In the genomic region with DNA sequence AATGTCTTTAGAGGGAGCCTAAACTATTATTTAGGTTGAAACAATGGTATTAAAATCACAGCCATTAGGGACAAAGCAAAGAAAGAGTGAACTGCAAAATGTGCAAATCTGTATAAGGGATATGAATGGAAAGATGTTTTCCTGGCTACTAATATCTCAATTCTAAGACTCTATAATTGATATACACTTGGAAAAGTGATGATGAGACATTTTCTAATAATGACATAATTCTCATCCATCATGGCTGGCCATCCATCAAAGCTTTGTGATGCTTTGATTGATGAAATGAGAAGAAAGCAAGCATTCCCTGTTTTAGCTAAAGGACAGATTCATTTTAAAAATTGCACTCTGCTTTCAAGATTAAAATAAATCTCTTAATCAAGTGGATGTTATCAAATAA, we compare ENCODE assay signal across 25 cellular contexts.
DNase-seq lines count a peak whose midpoint lies in the region; ATAC-seq, FAIRE-seq and TF ChIP-seq lines count a peak whose summit lies in the region.
"Had no signal": no experiment of that assay in that cellular context is flagged by ENCODE, and none has a peak within 500 bp of the region (broad histone marks: within the 10 kb centered on the region; RNA-seq: fewer than 3 reads in every experiment).

No MANE protein-coding gene starts in this region.

- H3K27ac ChIP-seq in A549 = no peak overlapping the region
- H3K27ac ChIP-seq in K562 (ENCODE audit: extremely low read depth, low read depth, low read length) = no peak overlapping the region
- H3K27ac ChIP-seq in gastroesophageal sphincter = no peak overlapping the region
- no peak overlapping the region for H3K27ac ChIP-seq in endodermal cell (ENCODE audit: low read depth, low read length)
- H3K27ac ChIP-seq: BLaER1 treated with 17β-estradiol and CSF1 and Interleukin-3, amounts not matched to agents 10 nM and 100 nM; C4-2B had no signal

- no peak overlapping the region for H2AFZ ChIP-seq in K562 (ENCODE audit: low read depth, low read length)

- FAIRE-seq in A549 (lab: Jason Lieb, UNC) = no peak
- peak; percentile 16 for FAIRE-seq in D721Med (lab: Jason Lieb, UNC)
- FAIRE-seq in K562 (lab: Jason Lieb, UNC) = no peak
- FAIRE-seq: A204.1, GM12891, GM19239 had no signal

- H3K27me3 ChIP-seq in K562 (ENCODE audit: control insufficient read depth in 2 of 2, insufficient read depth in 2 of 2, low read length in 2 of 2) (no peaks in the 10 kb centered on the region), gastroesophageal sphincter (no peaks in the 10 kb centered on the region), endodermal cell (ENCODE audit: control insufficient read depth, insufficient read depth, low read length, poor library complexity, severe bottlenecking) (no peaks in the 10 kb centered on the region)
- H3K27me3 ChIP-seq: BLaER1 treated with 17β-estradiol and CSF1 and Interleukin-3, amounts not matched to agents 10 nM and 100 nM had no signal

- no peak for TF ChIP-seq CTCF in A549 (IDR thresholded peaks at IDR 0.05)
- TF ChIP-seq CTCF in D721Med (IDR thresholded peaks at IDR 0.05; ENCODE audit: insufficient read depth, missing control alignments) = no peak
- TF ChIP-seq CTCF in K562 (IDR thresholded peaks at IDR 0.05 in 2 of 3, conservative IDR thresholded peaks at IDR 0.05 in 1 of 3; ENCODE audit: insufficient read depth in 2 of 3, low read depth in 1 of 3, low read length in 3 of 3) = no peak
- TF ChIP-seq CTCF in gastroesophageal sphincter (IDR thresholded peaks at IDR 0.05) = no peak
- no peak for TF ChIP-seq CTCF in endodermal cell (conservative IDR thresholded peaks at IDR 0.05)

- intact Hi-C loops in K562 (cut with micrococcal nuclease) = no loop called here

- CTCF ChIA-PET in A549 (lab: Yijun Ruan, JAX) (no interaction called here), K562 (lab: Yijun Ruan, JAX; ENCODE audit: low intra/inter-chr PET ratio) (no interaction called here)

- H3K4me1 ChIP-seq in A549 = no peaks in the 10 kb centered on the region
- no peaks in the 10 kb centered on the region for H3K4me1 ChIP-seq in K562 (replicated peaks in 1 of 2; ENCODE audit: control insufficient read depth in 2 of 2, insufficient read depth in 2 of 2, low read length in 2 of 2)
- H3K4me1 ChIP-seq in gastroesophageal sphincter = no peaks in the 10 kb centered on the region
- no peaks in the 10 kb centered on the region for H3K4me1 ChIP-seq in endodermal cell (ENCODE audit: control insufficient read depth, insufficient read depth, low read length)
- H3K4me1 ChIP-seq: BLaER1 treated with 17β-estradiol and CSF1 and Interleukin-3, amounts not matched to agents 10 nM and 100 nM; Caco-2 had no signal

- no peaks in the 10 kb centered on the region for H3K79me2 ChIP-seq in K562 (ENCODE audit: control insufficient read depth, insufficient read depth, low read length)

- no peaks in the 10 kb centered on the region for H3K27me3 Mint-ChIP-seq in endodermal cell (ENCODE audit: insufficient read depth)
- H3K27me3 Mint-ChIP-seq: B cell; CD4-positive, alpha-beta T cell had no signal

- H3K27ac Mint-ChIP-seq in endodermal cell = no peak overlapping the region
- H3K27ac Mint-ChIP-seq: B cell; CD4-positive, alpha-beta T cell; CD8-positive, alpha-beta T cell had no signal

- H3K4me3 Mint-ChIP-seq in endodermal cell = no peak overlapping the region
- H3K4me3 Mint-ChIP-seq: B cell; CD4-positive, alpha-beta T cell; CD8-positive, alpha-beta T cell had no signal

- H4K20me1 ChIP-seq in K562 (replicated peaks; ENCODE audit: control insufficient read depth, insufficient read depth, low read length) = no peaks in the 10 kb centered on the region
- H4K20me1 ChIP-seq: BLaER1 treated with 17β-estradiol and CSF1 and Interleukin-3, amounts not matched to agents 10 nM and 100 nM had no signal

- no peaks in the 10 kb centered on the region for H3K4me1 Mint-ChIP-seq in endodermal cell
- H3K4me1 Mint-ChIP-seq: B cell had no signal

- H3K9me3 ChIP-seq in A549 (no peaks in the 10 kb centered on the region), K562 (replicated peaks; ENCODE audit: control insufficient read depth, insufficient read depth, low read depth, low read length) (no peaks in the 10 kb centered on the region), gastroesophageal sphincter (no peaks in the 10 kb centered on the region), endodermal cell (ENCODE audit: control insufficient read depth, low read length) (peaks cover 5% of the 10 kb centered on the region)
- H3K9me3 ChIP-seq: BLaER1 treated with 17β-estradiol and CSF1 and Interleukin-3, amounts not matched to agents 10 nM and 100 nM; Caco-2 had no signal

- TF ChIP-seq POLR2A in A549 (IDR thresholded peaks at IDR 0.05; ENCODE audit: low read length) = no peak
- no peak for TF ChIP-seq POLR2A in K562 (conservative IDR thresholded peaks at IDR 0.05)
- TF ChIP-seq POLR2A in gastroesophageal sphincter (IDR thresholded peaks at IDR 0.05) = no peak

- TF ChIP-seq EP300 in A549 (IDR thresholded peaks at IDR 0.05) (no peak), K562 (IDR thresholded peaks at IDR 0.05; ENCODE audit: low read length) (no peak), gastroesophageal sphincter (IDR thresholded peaks at IDR 0.05) (no peak)

- H3K9ac ChIP-seq in K562 (ENCODE audit: insufficient read depth in 1 of 2, low read depth in 2 of 2, low read length in 2 of 2) (no peak overlapping the region), endodermal cell (ENCODE audit: extremely low read depth, low read length, poor library complexity, severe bottlenecking) (no peak overlapping the region)
- H3K9ac ChIP-seq: BLaER1 treated with 17β-estradiol and CSF1 and Interleukin-3, amounts not matched to agents 10 nM and 100 nM had no signal

- H3K4me3 ChIP-seq in A549 (no peak overlapping the region), K562 (no peak overlapping the region), gastroesophageal sphincter (no peak overlapping the region), endodermal cell (ENCODE audit: low read length) (no peak overlapping the region)
- H3K4me3 ChIP-seq: BLaER1 treated with 17β-estradiol and CSF1 and Interleukin-3, amounts not matched to agents 10 nM and 100 nM had no signal

- TF ChIP-seq RAD21 in A549 (conservative IDR thresholded peaks at IDR 0.05 in 1 of 2, IDR thresholded peaks at IDR 0.05 in 1 of 2) = no peak
- TF ChIP-seq RAD21 in K562 (CRISPR knock-in tag; conservative IDR thresholded peaks at IDR 0.05 in 1 of 2, IDR thresholded peaks at IDR 0.05 in 1 of 2) = no peak

- peaks cover 7% of the 10 kb centered on the region for H3K9me3 Mint-ChIP-seq in endodermal cell

- H3K4me2 ChIP-seq in A549 (no peak overlapping the region), K562 (ENCODE audit: insufficient read depth, low read length) (no peak overlapping the region)
- H3K4me2 ChIP-seq: BLaER1 treated with 17β-estradiol and CSF1 and Interleukin-3, amounts not matched to agents 10 nM and 100 nM had no signal

- in situ Hi-C loops in K562 (cut with MboI) = no loop called here

- BruUV-seq in K562 (replicated peaks; lab: Mats Ljungman, UMichigan) = no TSS peak

- H3K36me3 ChIP-seq in K562 (ENCODE audit: control insufficient read depth, insufficient read depth, low read length) = no peaks in the 10 kb centered on the region
- H3K36me3 ChIP-seq in gastroesophageal sphincter = no peaks in the 10 kb centered on the region
- no peaks in the 10 kb centered on the region for H3K36me3 ChIP-seq in endodermal cell (ENCODE audit: control insufficient read depth, insufficient read depth, low read length)
- H3K36me3 ChIP-seq: BLaER1 treated with 17β-estradiol and CSF1 and Interleukin-3, amounts not matched to agents 10 nM and 100 nM had no signal

- ATAC-seq in A549 = no peak
- ATAC-seq in K562 = no peak
- ATAC-seq in gastroesophageal sphincter = no peak
- ATAC-seq: CD8-positive, alpha-beta T cell had no signal

- DNase-seq in A549 (ENCODE audit: low read depth in 1 of 2, low spot score in 1 of 2) (no peak), D721Med (ENCODE audit: insufficient read length, low spot score) (no peak), K562 (ENCODE audit: extremely low read depth in 1 of 4, low spot score in 3 of 4) (no peak), GDM1 (lab: John Stamatoyannopoulos, UW) (no peak), endodermal cell (no peak)
- DNase-seq: 8988T; AML-193; Caco-2; Calu3; CD4-positive, alpha-beta T cell; CD8-positive, alpha-beta T cell; DMS 273 treated with DMSO at 0.1 percent for 48 hours; DMS153; DMS53; DMS79; DND-41; EL; GF-D8 had no signal

- H3K9me1 ChIP-seq in K562 (ENCODE audit: control insufficient read depth, insufficient read depth, low read length) = no peaks in the 10 kb centered on the region

- POLR2A ChIA-PET in A549 (lab: Yijun Ruan, JAX) = no interaction called here
- POLR2A ChIA-PET in K562 (lab: Yijun Ruan, JAX) = interaction anchor here (0.6 kb wide), 1 partner anchor 939 kb away, joined by 3 read pairs; no protein-coding TSS in a partner anchor

- no peaks in the 10 kb centered on the region for H3K36me3 Mint-ChIP-seq in endodermal cell (ENCODE audit: low read depth)
- H3K36me3 Mint-ChIP-seq: CD8-positive, alpha-beta T cell had no signal

TF ChIP-seq in A549, 52 proteins besides CTCF, POLR2A, EP300 and RAD21:
- TF ChIP-seq MAFK (IDR thresholded peaks at IDR 0.05; ENCODE audit: partially characterized antibody) (peak; percentile 49), JUN (IDR thresholded peaks at IDR 0.05) (no peak), HOXA7 (CRISPR knock-in tag; IDR thresholded peaks at IDR 0.05) (no peak)
TF ChIP-seq in A549: peak in this region for 1.

TF ChIP-seq in K562, 482 proteins besides CTCF, POLR2A, EP300 and RAD21 (continues in another document):
- TF ChIP-seq ZNF436 (CRISPR knock-in tag; IDR thresholded peaks at IDR 0.05) (no peak), SRF (CRISPR knock-in tag; IDR thresholded peaks at IDR 0.05) (no peak), MAFG (tag; conservative IDR thresholded peaks at IDR 0.05) (peak; percentile 32), NFE2 (IDR thresholded peaks at IDR 0.05; ENCODE audit: low read depth) (no peak), ZNF778 (CRISPR knock-in tag; IDR thresholded peaks at IDR 0.05) (no peak), NRF1 (conservative IDR thresholded peaks at IDR 0.05 in 1 of 2, IDR thresholded peaks at IDR 0.05 in 1 of 2) (no peak)
- TF ChIP-seq, protein P1, sequence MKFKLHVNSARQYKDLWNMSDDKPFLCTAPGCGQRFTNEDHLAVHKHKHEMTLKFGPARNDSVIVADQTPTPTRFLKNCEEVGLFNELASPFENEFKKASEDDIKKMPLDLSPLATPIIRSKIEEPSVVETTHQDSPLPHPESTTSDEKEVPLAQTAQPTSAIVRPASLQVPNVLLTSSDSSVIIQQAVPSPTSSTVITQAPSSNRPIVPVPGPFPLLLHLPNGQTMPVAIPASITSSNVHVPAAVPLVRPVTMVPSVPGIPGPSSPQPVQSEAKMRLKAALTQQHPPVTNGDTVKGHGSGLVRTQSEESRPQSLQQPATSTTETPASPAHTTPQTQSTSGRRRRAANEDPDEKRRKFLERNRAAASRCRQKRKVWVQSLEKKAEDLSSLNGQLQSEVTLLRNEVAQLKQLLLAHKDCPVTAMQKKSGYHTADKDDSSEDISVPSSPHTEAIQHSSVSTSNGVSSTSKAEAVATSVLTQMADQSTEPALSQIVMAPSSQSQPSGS (CRISPR knock-in tag; IDR thresholded peaks at IDR 0.05) = no peak
